9 cellular contexts compared by ENCODE assay signal in genomic region chr13:108213946-108214345, GRCh38. TPM values are rescaled to one million over a fixed set of nuclear protein-coding genes. Genes with fewer than 3 reads are reported as not detected.
DNase-seq lines count a peak whose midpoint lies in the region; ATAC-seq and TF ChIP-seq lines count a peak whose summit lies in the region.
"Had no signal": no experiment of that assay in that cellular context is flagged by ENCODE, and none has a peak within 500 bp of the region (broad histone marks: within the 10 kb centered on the region; RNA-seq: fewer than 3 reads in every experiment).

No MANE protein-coding gene starts in this region.

- peak overlapping the region; percentile 79 for H3K4me3 ChIP-seq in DOHH2 (ENCODE audit: low read length)

- peak overlapping the region; percentile 83 for H3K4me2 ChIP-seq in DOHH2 (ENCODE audit: low read length)

- H3K27me3 Mint-ChIP-seq in central memory CD8-positive, alpha-beta T cell = no peaks in the 10 kb centered on the region
- H3K27me3 Mint-ChIP-seq in nephron (ENCODE audit: low read depth) = no peaks in the 10 kb centered on the region

- peaks cover 15% of the 10 kb centered on the region for H3K4me1 Mint-ChIP-seq in central memory CD8-positive, alpha-beta T cell
- H3K4me1 Mint-ChIP-seq in nephron = peaks cover 21% of the 10 kb centered on the region

- no peaks in the 10 kb centered on the region for H3K27me3 ChIP-seq in DOHH2 (ENCODE audit: control insufficient read depth, low read length)

- peak; percentile 52 for DNase-seq in M059J (ENCODE audit: low read depth)
- DNase-seq in central memory CD8-positive, alpha-beta T cell (ENCODE audit: low spot score in 2 of 2) = no peak
- DNase-seq in activated effector memory CD4-positive, alpha-beta T cell treated with anti-CD3 and anti-CD28 coated beads, Interleukin-2, amount 50 U/mL, for 16 hours = no peak
- no peak for DNase-seq in cortex of kidney (lab: John Stamatoyannopoulos, UW)
- no peak for DNase-seq in pons (ENCODE audit: low spot score)
- DNase-seq in LoVo (ENCODE audit: low spot score) = no peak
- DNase-seq: central memory CD4-positive, alpha-beta T cell had no signal

- H3K9me3 ChIP-seq in DOHH2 (ENCODE audit: control insufficient read depth, insufficient read depth, low read length) = no peaks in the 10 kb centered on the region

- peaks cover 31% of the 10 kb centered on the region for H3F3A ChIP-seq in DOHH2 (ENCODE audit: control insufficient read depth, insufficient read depth)

- H3K9me2 ChIP-seq in DOHH2 (replicated peaks; ENCODE audit: control insufficient read depth, low read length) = no peaks in the 10 kb centered on the region

- peaks cover 27% of the 10 kb centered on the region for H3K36me3 Mint-ChIP-seq in central memory CD8-positive, alpha-beta T cell (ENCODE audit: insufficient read depth)
- H3K36me3 Mint-ChIP-seq in nephron (ENCODE audit: low read depth) = peaks cover 15% of the 10 kb centered on the region

- TF ChIP-seq CTCF in DOHH2 (IDR thresholded peaks at IDR 0.05; ENCODE audit: low read depth, low read length, poor library complexity, severe bottlenecking) (no peak), nephron (IDR thresholded peaks at IDR 0.05; ENCODE audit: unreplicated experiment in 3 of 3) (no peak)

- no peak for ATAC-seq in central memory CD8-positive, alpha-beta T cell (replicated peaks; ENCODE audit: extremely low read depth, poor library complexity, severe bottlenecking)

- peaks cover 62% of the 10 kb centered on the region for H3K4me1 ChIP-seq in DOHH2 (ENCODE audit: control insufficient read depth, low read length)

- peak overlapping the region; percentile 84 for H3K27ac ChIP-seq in DOHH2 (ENCODE audit: low read depth, low read length)

- H3K36me3 ChIP-seq in DOHH2 (ENCODE audit: control insufficient read depth, low read length) = peaks cover 27% of the 10 kb centered on the region

- no peaks in the 10 kb centered on the region for H4K20me1 ChIP-seq in DOHH2 (ENCODE audit: control insufficient read depth, insufficient read depth, low read depth, low read length)

- H3K27ac Mint-ChIP-seq in central memory CD8-positive, alpha-beta T cell (ENCODE audit: low read depth) = peak overlapping the region; percentile 88
- H3K27ac Mint-ChIP-seq in nephron = peak overlapping the region in 2 of 3 experiments; percentile 14 to 68

- H3K9me3 Mint-ChIP-seq in central memory CD8-positive, alpha-beta T cell = peaks cover 7% of the 10 kb centered on the region
- no peaks in the 10 kb centered on the region for H3K9me3 Mint-ChIP-seq in nephron

- H3K79me2 ChIP-seq in DOHH2 (ENCODE audit: control insufficient read depth, low read length) = peaks cover 48% of the 10 kb centered on the region

- H3K4me3 Mint-ChIP-seq in central memory CD8-positive, alpha-beta T cell = peak overlapping the region; percentile 77
- H3K4me3 Mint-ChIP-seq in nephron = peak overlapping the region; percentile 88 to 98 (median 97)

RNA-seq across cellular contexts. Expression of gene LIG4, which starts 1.4 kb away (rescaled TPM):
- total RNA-seq in M059J (2014; rRNA removed; shearing (Covaris generic)) = 7.8 and 8.3 TPM in 2 replicates

RNA-seq across cellular contexts. Expression of gene ABHD13, which starts 4.2 kb away (rescaled TPM):
- total RNA-seq in M059J (2014; rRNA removed; shearing (Covaris generic)) = 4.4 and 5.4 TPM in 2 replicates

RNA-seq across cellular contexts. Expression of gene TNFSF13B, which starts 55.6 kb away (rescaled TPM):
- total RNA-seq in M059J (2014; rRNA removed; shearing (Covaris generic)) = 1.1 TPM in 2 replicates
